Comparison of ENCODE assay signal across 11 cellular contexts in the genomic region with DNA sequence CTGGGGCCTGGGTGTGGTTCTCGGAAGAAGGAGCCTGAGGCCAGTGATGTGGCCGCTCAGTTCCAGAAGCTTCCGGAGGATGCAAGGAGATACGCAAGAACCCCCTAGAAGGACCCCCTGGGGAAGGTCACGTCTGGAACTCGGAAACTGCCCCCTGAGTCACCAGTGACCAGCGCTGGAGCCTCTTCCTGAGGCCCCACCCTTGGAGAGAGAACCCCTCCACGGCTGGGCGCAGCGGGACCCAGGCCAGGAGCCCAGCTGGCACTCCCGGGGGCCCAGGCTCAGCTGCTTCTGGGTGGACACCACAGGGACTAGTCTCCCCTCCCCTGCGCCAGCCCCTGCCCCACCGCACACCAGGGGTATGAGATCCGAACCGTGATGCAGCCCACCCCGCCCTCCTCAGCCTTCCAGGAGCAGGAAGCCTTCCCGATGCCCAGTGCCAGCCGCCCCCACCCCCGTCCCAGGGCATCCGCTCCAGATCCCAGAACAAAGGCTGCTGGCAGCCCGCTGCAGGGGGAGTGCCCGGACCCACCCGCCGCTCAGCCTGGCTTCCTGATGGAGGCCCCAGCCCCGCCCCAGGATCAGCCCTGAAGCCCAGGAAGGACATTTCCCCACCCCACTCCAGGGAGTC. TPM values are rescaled to one million over a fixed set of nuclear protein-coding genes. Genes with fewer than 3 reads are reported as not detected.
A peak's percentile ranks its signal among the peaks of the same experiment; 100 is the strongest.
DNase-seq lines count a peak whose midpoint lies in the region; ATAC-seq and TF ChIP-seq lines count a peak whose summit lies in the region.
"Had no signal": no experiment of that assay in that cellular context is flagged by ENCODE, and none has a peak within 500 bp of the region (broad histone marks: within the 10 kb centered on the region; RNA-seq: fewer than 3 reads in every experiment).

No MANE protein-coding gene starts in this region.

- H3K4me3 Mint-ChIP-seq in activated CD8-positive, alpha-beta T cell treated with anti-CD3 and anti-CD28 coated beads, Interleukin-2, amount 10 ng/mL, durations not matched to agents 7 days and 5 days, result no peak overlapping the region
- no peak overlapping the region for H3K4me3 Mint-ChIP-seq in progenitor cell of endocrine pancreas (ENCODE audit: low read depth)
- no peak overlapping the region for H3K4me3 Mint-ChIP-seq in activated T-cell treated with anti-CD3 and anti-CD28 coated beads, Interleukin-2, amount 50 U/mL, for 24 hours
- H3K4me3 Mint-ChIP-seq: IgD-negative memory B cell had no signal

- H3K36me3 Mint-ChIP-seq in activated CD8-positive, alpha-beta T cell treated with anti-CD3 and anti-CD28 coated beads, Interleukin-2, amount 10 ng/mL, durations not matched to agents 7 days and 5 days (ENCODE audit: low read depth), result no peaks in the 10 kb centered on the region
- H3K36me3 Mint-ChIP-seq in progenitor cell of endocrine pancreas (ENCODE audit: insufficient read depth), result no peaks in the 10 kb centered on the region
- H3K36me3 Mint-ChIP-seq in activated T-cell treated with anti-CD3 and anti-CD28 coated beads, Interleukin-2, amount 50 U/mL, for 24 hours (ENCODE audit: low read depth), result no peaks in the 10 kb centered on the region
- H3K36me3 Mint-ChIP-seq: IgD-negative memory B cell, type B pancreatic cell had no signal

- peak overlapping the region; percentile 67 for H3K27ac ChIP-seq in colonic mucosa
- H3K27ac ChIP-seq in tibial artery, result peak overlapping the region; percentile 96 to 97
- H3K27ac ChIP-seq: foreskin keratinocyte had no signal

- H3K9me3 ChIP-seq in colonic mucosa (no peaks in the 10 kb centered on the region), tibial artery (no peaks in the 10 kb centered on the region)

- no peak for ATAC-seq in left lobe of liver
- ATAC-seq in activated CD8-positive, alpha-beta T cell treated with anti-CD3 and anti-CD28 coated beads, Interleukin-2, amount 10 ng/mL, durations not matched to agents 7 days and 5 days, result no peak
- ATAC-seq: foreskin keratinocyte had no signal

- POLR2A ChIA-PET in activated CD8-positive, alpha-beta T cell treated with anti-CD3 and anti-CD28 coated beads, Interleukin-2, amount 10 ng/mL, durations not matched to agents 7 days and 5 days (lab: Charles Lee), result no interaction called here

- no peaks in the 10 kb centered on the region for H3K9me3 Mint-ChIP-seq in activated CD8-positive, alpha-beta T cell treated with anti-CD3 and anti-CD28 coated beads, Interleukin-2, amount 10 ng/mL, durations not matched to agents 7 days and 5 days (ENCODE audit: insufficient read depth)
- H3K9me3 Mint-ChIP-seq in progenitor cell of endocrine pancreas (ENCODE audit: low read depth), result no peaks in the 10 kb centered on the region
- no peaks in the 10 kb centered on the region for H3K9me3 Mint-ChIP-seq in activated T-cell treated with anti-CD3 and anti-CD28 coated beads, Interleukin-2, amount 50 U/mL, for 24 hours
- H3K9me3 Mint-ChIP-seq: IgD-negative memory B cell, type B pancreatic cell had no signal

- intact Hi-C loops in colonic mucosa (cut with DNase I) (no loop called here), tibial artery (cut with DNase I; ENCODE audit: low total_unique reads) (no loop called here)

- H3K9ac ChIP-seq in colonic mucosa (ENCODE audit: low read depth in 2 of 2, low read length in 2 of 2), result no peak overlapping the region

- no peaks in the 10 kb centered on the region for H3K27me3 Mint-ChIP-seq in activated CD8-positive, alpha-beta T cell treated with anti-CD3 and anti-CD28 coated beads, Interleukin-2, amount 10 ng/mL, durations not matched to agents 7 days and 5 days (ENCODE audit: low read depth)
- no peaks in the 10 kb centered on the region for H3K27me3 Mint-ChIP-seq in progenitor cell of endocrine pancreas
- H3K27me3 Mint-ChIP-seq in activated T-cell treated with anti-CD3 and anti-CD28 coated beads, Interleukin-2, amount 50 U/mL, for 24 hours, result peaks cover 22% of the 10 kb centered on the region
- H3K27me3 Mint-ChIP-seq: IgD-negative memory B cell, type B pancreatic cell had no signal

- no peaks in the 10 kb centered on the region for H3K4me1 Mint-ChIP-seq in activated CD8-positive, alpha-beta T cell treated with anti-CD3 and anti-CD28 coated beads, Interleukin-2, amount 10 ng/mL, durations not matched to agents 7 days and 5 days (ENCODE audit: low read depth)
- H3K4me1 Mint-ChIP-seq in progenitor cell of endocrine pancreas (ENCODE audit: low read depth), result peaks cover 32% of the 10 kb centered on the region
- no peaks in the 10 kb centered on the region for H3K4me1 Mint-ChIP-seq in activated T-cell treated with anti-CD3 and anti-CD28 coated beads, Interleukin-2, amount 50 U/mL, for 24 hours (ENCODE audit: low read depth)

- no peak overlapping the region for H3K27ac Mint-ChIP-seq in activated CD8-positive, alpha-beta T cell treated with anti-CD3 and anti-CD28 coated beads, Interleukin-2, amount 10 ng/mL, durations not matched to agents 7 days and 5 days
- no peak overlapping the region for H3K27ac Mint-ChIP-seq in progenitor cell of endocrine pancreas
- no peak overlapping the region for H3K27ac Mint-ChIP-seq in activated T-cell treated with anti-CD3 and anti-CD28 coated beads, Interleukin-2, amount 50 U/mL, for 24 hours
- H3K27ac Mint-ChIP-seq: IgD-negative memory B cell had no signal

- H3K27me3 ChIP-seq in colonic mucosa (no peaks in the 10 kb centered on the region), tibial artery (no peaks in the 10 kb centered on the region)
- H3K27me3 ChIP-seq: foreskin keratinocyte had no signal

- H3K36me3 ChIP-seq in colonic mucosa (no peaks in the 10 kb centered on the region), tibial artery (peaks cover 0 to 14% (median 0%) of the 10 kb centered on the region in 3 donors)

- H3K4me3 ChIP-seq in colonic mucosa (no peak overlapping the region), tibial artery (peak overlapping the region; percentile 41 to 49)

- CTCF ChIA-PET in activated CD8-positive, alpha-beta T cell treated with anti-CD3 and anti-CD28 coated beads, Interleukin-2, amount 10 ng/mL, durations not matched to agents 7 days and 5 days (lab: Charles Lee), result no interaction called here

- DNase-seq in M059J (ENCODE audit: low read depth) (peak; percentile 93), colonic mucosa (no peak), left lobe of liver (ENCODE audit: low spot score) (peak; percentile 47), tibial artery (peak in 1 of 2 donors; percentile 88), inferior parietal cortex (ENCODE audit: extremely low spot score) (no peak), progenitor cell of endocrine pancreas (ENCODE audit: low spot score, unreplicated experiment) (no peak)
- no peak for DNase-seq in activated CD8-positive, alpha-beta T cell treated with anti-CD3 and anti-CD28 coated beads, Interleukin-2, amount 10 ng/mL, durations not matched to agents 7 days and 5 days
- DNase-seq in activated T-cell treated with anti-CD3 and anti-CD28 coated beads, Interleukin-2, amount 50 U/mL, for 24 hours, result no peak
- DNase-seq: foreskin keratinocyte had no signal

- H3K4me1 ChIP-seq in colonic mucosa (no peaks in the 10 kb centered on the region), tibial artery (peaks cover 14 to 98% (median 96%) of the 10 kb centered on the region in 4 donors)

- no peak for TF ChIP-seq CTCF in colonic mucosa (IDR thresholded peaks at IDR 0.05)
- no peak for TF ChIP-seq CTCF in tibial artery (IDR thresholded peaks at IDR 0.05)
- no peak for TF ChIP-seq CTCF in progenitor cell of endocrine pancreas (IDR thresholded peaks at IDR 0.05; ENCODE audit: unreplicated experiment)

RNA-seq across cellular contexts. Expression of gene LAMA5, which starts 7.5 kb away (rescaled TPM):
- 5.6 and 29.7 TPM in 2 replicates for total RNA-seq in M059J (2014; rRNA removed; shearing (Covaris generic))
- 10 to 100 TPM; 32.5 to 35.5 TPM for total RNA-seq in colonic mucosa
- 112 TPM for total RNA-seq in left lobe of liver
- under 1 TPM; 0.40 to 0.63 TPM for total RNA-seq in activated CD8-positive, alpha-beta T cell treated with anti-CD3 and anti-CD28 coated beads, Interleukin-2, amount 10 ng/mL, durations not matched to agents 7 days and 5 days
- 248 and 252 TPM in 2 replicates for total RNA-seq in progenitor cell of endocrine pancreas

RNA-seq across cellular contexts. Expression of gene RPS21, which starts 27.3 kb away (rescaled TPM):
- 1,541 and 2,007 TPM in 2 replicates for total RNA-seq in M059J (2014; rRNA removed; shearing (Covaris generic))
- 1,000 to 10,000 TPM; 1,359 to 1,579 TPM for total RNA-seq in colonic mucosa
- total RNA-seq in left lobe of liver, result 432 TPM
- 1,000 to 10,000 TPM; 1,875 to 1,999 TPM for total RNA-seq in activated CD8-positive, alpha-beta T cell treated with anti-CD3 and anti-CD28 coated beads, Interleukin-2, amount 10 ng/mL, durations not matched to agents 7 days and 5 days
- 1,160 and 1,251 TPM in 2 replicates for total RNA-seq in progenitor cell of endocrine pancreas

RNA-seq across cellular contexts. Expression of gene CABLES2, which starts 47.5 kb away (rescaled TPM):
- total RNA-seq in M059J (2014; rRNA removed; shearing (Covaris generic)), result 10.0 and 19.9 TPM in 2 replicates
- total RNA-seq in colonic mucosa, result 10 to 100 TPM in 1 of 2 donors, 1 to 10 TPM in 1; 7.8 to 10.5 TPM
- total RNA-seq in left lobe of liver, result 1.8 TPM
- 10 to 100 TPM; 17.0 to 17.5 TPM for total RNA-seq in activated CD8-positive, alpha-beta T cell treated with anti-CD3 and anti-CD28 coated beads, Interleukin-2, amount 10 ng/mL, durations not matched to agents 7 days and 5 days
- 20.4 and 21.7 TPM in 2 replicates for total RNA-seq in progenitor cell of endocrine pancreas

RNA-seq across cellular contexts. Expression of gene ADRM1, which starts 56.8 kb away (rescaled TPM):
- 235 and 272 TPM in 2 replicates for total RNA-seq in M059J (2014; rRNA removed; shearing (Covaris generic))
- total RNA-seq in colonic mucosa (100 to 1,000 TPM in 1 of 2 donors, 10 to 100 TPM in 1; 70.5 to 109 TPM), left lobe of liver (61.0 TPM), progenitor cell of endocrine pancreas (66.2 and 67.1 TPM in 2 replicates)
- 100 to 1,000 TPM in 1 of 2 experiments, 10 to 100 TPM in 1; 97.7 to 103 TPM for total RNA-seq in activated CD8-positive, alpha-beta T cell treated with anti-CD3 and anti-CD28 coated beads, Interleukin-2, amount 10 ng/mL, durations not matched to agents 7 days and 5 days

Comparison
In these comparisons a context has a peak if more than half of its experiments do, and no peak if none do; other contexts are left out.
1. DNase-seq: peak in M059J (single experiment) and left lobe of liver (single experiment); none in colonic mucosa (single experiment), activated CD8-positive, alpha-beta T cell treated with anti-CD3 and anti-CD28 coated beads, Interleukin-2, amount 10 ng/mL, durations not matched to agents 7 days and 5 days (single experiment), inferior parietal cortex (single experiment), progenitor cell of endocrine pancreas (single experiment) and activated T-cell treated with anti-CD3 and anti-CD28 coated beads, Interleukin-2, amount 50 U/mL, for 24 hours (single experiment).